Comparison of ENCODE assay signal across 17 cellular contexts in the genomic region with DNA sequence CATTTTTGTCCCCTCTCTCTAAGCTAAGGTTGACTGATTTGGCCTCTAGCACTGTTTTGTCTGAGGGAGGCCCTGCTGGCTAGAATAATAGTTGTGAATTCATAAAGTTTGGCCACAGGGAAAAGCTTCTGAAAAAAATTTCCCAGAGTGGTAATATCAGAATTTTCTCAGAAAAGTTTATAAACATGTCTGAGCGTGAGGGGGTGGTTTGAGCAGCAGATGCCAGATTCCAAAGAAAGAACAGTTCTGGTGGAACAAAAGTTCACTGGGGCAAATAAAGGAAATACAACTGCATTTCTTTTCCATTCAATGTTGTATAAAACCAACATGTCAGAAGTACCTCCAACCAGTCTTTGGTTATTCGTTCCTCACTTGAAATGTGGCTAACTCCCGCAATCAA.
DNase-seq lines count a peak whose midpoint lies in the region; ATAC-seq and TF ChIP-seq lines count a peak whose summit lies in the region.
"Had no signal": no experiment of that assay in that cellular context is flagged by ENCODE, and none has a peak within 500 bp of the region (broad histone marks: within the 10 kb centered on the region; RNA-seq: fewer than 3 reads in every experiment).

No MANE protein-coding gene starts in this region.

- H3K4me1 ChIP-seq in right atrium auricular region (peaks cover 0 to 13% of the 10 kb centered on the region in 2 donors), ovary (ENCODE audit: insufficient read depth) (peaks cover 20% of the 10 kb centered on the region), upper lobe of left lung (peaks cover 0 to 7% (median 0%) of the 10 kb centered on the region in 4 donors)

- CTCF ChIA-PET in activated CD4-positive, alpha-beta T cell treated with anti-CD3 and anti-CD28 coated beads, Interleukin-2, amount 10 ng/mL, durations not matched to agents 7 days and 5 days (lab: Charles Lee) = no interaction called here
- CTCF ChIA-PET in activated CD8-positive, alpha-beta T cell treated with anti-CD3 and anti-CD28 coated beads for 36 hours (lab: Charles Lee) = no interaction called here

- peak; percentile 36 for ATAC-seq in Right ventricle myocardium superior (ENCODE audit: poor library complexity)
- no peak for ATAC-seq in upper lobe of left lung (ENCODE audit: low FRiP score in 2 of 2)
- no peak for ATAC-seq in activated CD8-positive, alpha-beta T cell treated with anti-CD3 and anti-CD28 coated beads for 36 hours
- ATAC-seq: HepG2 had no signal

- TF ChIP-seq POLR2A in ovary (IDR thresholded peaks at IDR 0.05) = no peak
- TF ChIP-seq POLR2A in upper lobe of left lung (IDR thresholded peaks at IDR 0.05) = no peak

- no peak overlapping the region for H3K27ac Mint-ChIP-seq in activated CD4-positive, alpha-beta T cell treated with anti-CD3 and anti-CD28 coated beads, Interleukin-2, amount 10 ng/mL, durations not matched to agents 7 days and 5 days
- no peak overlapping the region for H3K27ac Mint-ChIP-seq in activated CD8-positive, alpha-beta T cell treated with anti-CD3 and anti-CD28 coated beads for 36 hours

- POLR2A ChIA-PET in activated CD4-positive, alpha-beta T cell treated with anti-CD3 and anti-CD28 coated beads, Interleukin-2, amount 10 ng/mL, durations not matched to agents 7 days and 5 days (lab: Charles Lee) = no interaction called here
- POLR2A ChIA-PET in activated CD8-positive, alpha-beta T cell treated with anti-CD3 and anti-CD28 coated beads for 36 hours (lab: Charles Lee) = no interaction called here

- WGBS in ovary, 3 donors = 7 to 12% (median 7%) methylated on average over 3 of the region's 3 CpGs
- 78 to 92% methylated on average over 3 of the region's 3 CpGs for WGBS in upper lobe of left lung, 2 donors

- H3K36me3 ChIP-seq in right atrium auricular region (no peaks in the 10 kb centered on the region), ovary (no peaks in the 10 kb centered on the region), upper lobe of left lung (no peaks in the 10 kb centered on the region)

- H3K9me3 Mint-ChIP-seq in activated CD4-positive, alpha-beta T cell treated with anti-CD3 and anti-CD28 coated beads, Interleukin-2, amount 10 ng/mL, durations not matched to agents 7 days and 5 days = no peaks in the 10 kb centered on the region
- no peaks in the 10 kb centered on the region for H3K9me3 Mint-ChIP-seq in activated CD8-positive, alpha-beta T cell treated with anti-CD3 and anti-CD28 coated beads for 36 hours

- intact Hi-C loops in Right ventricle myocardium superior (cut with DNase I) (no loop called here), ovary (cut with DNase I) (no loop called here)
- intact Hi-C loops in activated CD8-positive, alpha-beta T cell treated with anti-CD3 and anti-CD28 coated beads for 36 hours (cut with micrococcal nuclease) = no loop called here

- H3K27me3 ChIP-seq in right atrium auricular region (no peaks in the 10 kb centered on the region), ovary (no peaks in the 10 kb centered on the region), upper lobe of left lung (no peaks in the 10 kb centered on the region)

- H3K4me3 ChIP-seq in right atrium auricular region (no peak overlapping the region), fibroblast of villous mesenchyme (ENCODE audit: low read depth, low read length) (no peak overlapping the region), ovary (no peak overlapping the region), upper lobe of left lung (no peak overlapping the region)

- H3K9me3 ChIP-seq in right atrium auricular region = no peaks in the 10 kb centered on the region
- H3K9me3 ChIP-seq in ovary = no peaks in the 10 kb centered on the region
- no peaks in the 10 kb centered on the region for H3K9me3 ChIP-seq in upper lobe of left lung

- H3K27ac ChIP-seq in right atrium auricular region (no peak overlapping the region), ovary (no peak overlapping the region), upper lobe of left lung (peak overlapping the region in 3 of 4 donors; percentile 32 to 49 (median 40))

- H3K27me3 Mint-ChIP-seq in activated CD4-positive, alpha-beta T cell treated with anti-CD3 and anti-CD28 coated beads, Interleukin-2, amount 10 ng/mL, durations not matched to agents 7 days and 5 days = no peaks in the 10 kb centered on the region
- H3K27me3 Mint-ChIP-seq in activated CD8-positive, alpha-beta T cell treated with anti-CD3 and anti-CD28 coated beads for 36 hours = peaks cover 2% of the 10 kb centered on the region

- H3K4me1 Mint-ChIP-seq in activated CD4-positive, alpha-beta T cell treated with anti-CD3 and anti-CD28 coated beads, Interleukin-2, amount 10 ng/mL, durations not matched to agents 7 days and 5 days = no peaks in the 10 kb centered on the region
- H3K4me1 Mint-ChIP-seq in activated CD8-positive, alpha-beta T cell treated with anti-CD3 and anti-CD28 coated beads for 36 hours (ENCODE audit: low read depth) = no peaks in the 10 kb centered on the region

- TF ChIP-seq EP300 in ovary (IDR thresholded peaks at IDR 0.05) (no peak), upper lobe of left lung (IDR thresholded peaks at IDR 0.05) (no peak)

- TF ChIP-seq CTCF in right atrium auricular region (IDR thresholded peaks at IDR 0.05) (no peak), fibroblast of villous mesenchyme (IDR thresholded peaks at IDR 0.05; ENCODE audit: insufficient read depth, low read depth, low read length) (no peak), ovary (IDR thresholded peaks at IDR 0.05) (no peak), upper lobe of left lung (IDR thresholded peaks at IDR 0.05) (no peak)
- no peak for TF ChIP-seq CTCF in activated CD8-positive, alpha-beta T cell treated with anti-CD3 and anti-CD28 coated beads for 36 hours (IDR thresholded peaks at IDR 0.05)

- DNase-seq in Right ventricle myocardium superior = no peak
- DNase-seq in right atrium auricular region (ENCODE audit: low spot score) = no peak
- DNase-seq in fibroblast of villous mesenchyme (ENCODE audit: low read depth) = peak; percentile 58
- peak in 3 of 5 donors; percentile 26 to 32 (median 29) for DNase-seq in ovary
- DNase-seq in upper lobe of left lung = no peak
- DNase-seq in activated CD4-positive, alpha-beta T cell treated with anti-CD3 and anti-CD28 coated beads, Interleukin-2, amount 10 ng/mL, durations not matched to agents 7 days and 5 days = no peak
- DNase-seq in activated CD8-positive, alpha-beta memory T cell treated with anti-CD3 and anti-CD28 coated beads, Interleukin-2, amount 50 U/mL, for 48 hours = no peak
- DNase-seq in activated CD8-positive, alpha-beta T cell treated with anti-CD3 and anti-CD28 coated beads for 36 hours = no peak
- DNase-seq: C1 segment of cervical spinal cord, DMS153, EL, H7, Kasumi-1, NCI-H1417, NCI-H2029, NCI-H2171 treated with DMSO at 0.1 percent for 48 hours had no signal

- H3K4me3 Mint-ChIP-seq in activated CD4-positive, alpha-beta T cell treated with anti-CD3 and anti-CD28 coated beads, Interleukin-2, amount 10 ng/mL, durations not matched to agents 7 days and 5 days = no peak overlapping the region
- H3K4me3 Mint-ChIP-seq in activated CD8-positive, alpha-beta T cell treated with anti-CD3 and anti-CD28 coated beads for 36 hours = no peak overlapping the region

- H3K36me3 Mint-ChIP-seq in activated CD4-positive, alpha-beta T cell treated with anti-CD3 and anti-CD28 coated beads, Interleukin-2, amount 10 ng/mL, durations not matched to agents 7 days and 5 days (ENCODE audit: low read depth) = no peaks in the 10 kb centered on the region
- no peaks in the 10 kb centered on the region for H3K36me3 Mint-ChIP-seq in activated CD8-positive, alpha-beta T cell treated with anti-CD3 and anti-CD28 coated beads for 36 hours (ENCODE audit: low read depth)

Comparison
In these comparisons a context has a peak if more than half of its experiments do, and no peak if none do; other contexts are left out.
1. DNase-seq: peak in fibroblast of villous mesenchyme (single experiment) and ovary (3 of 5); none in Right ventricle myocardium superior (single experiment), right atrium auricular region (single experiment), upper lobe of left lung (0 of 2), activated CD4-positive, alpha-beta T cell treated with anti-CD3 and anti-CD28 coated beads, Interleukin-2, amount 10 ng/mL, durations not matched to agents 7 days and 5 days (single experiment), activated CD8-positive, alpha-beta memory T cell treated with anti-CD3 and anti-CD28 coated beads, Interleukin-2, amount 50 U/mL, for 48 hours (single experiment) and activated CD8-positive, alpha-beta T cell treated with anti-CD3 and anti-CD28 coated beads for 36 hours (single experiment).
2. H3K27ac ChIP-seq: peak in upper lobe of left lung (3 of 4); none in right atrium auricular region (0 of 2) and ovary (0 of 2).